Comparison of ENCODE assay signal across 7 cellular contexts in genomic region chr11:90223248-90223585, GRCh38. TPM values are rescaled to one million over a fixed set of nuclear protein-coding genes. Genes with fewer than 3 reads are reported as not detected.
DNase-seq lines count a peak whose midpoint lies in the region; ATAC-seq and TF ChIP-seq lines count a peak whose summit lies in the region.

No MANE protein-coding gene starts in this region.

- peak overlapping the region; percentile 94 to 99 (median 98) for H3K27ac Mint-ChIP-seq in brain

- peak overlapping the region; percentile 89 to 100 (median 95) for H3K4me3 Mint-ChIP-seq in brain

- peaks cover 27% of the 10 kb centered on the region for H3K4me1 ChIP-seq in lower lobe of right lung
- H3K4me1 ChIP-seq in upper lobe of left lung = peaks cover 15 to 31% (median 22%) of the 10 kb centered on the region in 4 donors

- DNase-seq in lower lobe of right lung (no peak), upper lobe of left lung (no peak), posterior vena cava (ENCODE audit: low spot score) (no peak), NCI-H146 (lab: John Stamatoyannopoulos, UW) (no peak)

- 0 to 1% methylated on average over 7 to 12 of the region's 12 CpGs for WGBS in upper lobe of left lung, 2 donors

- peaks cover 7% of the 10 kb centered on the region for H3K36me3 Mint-ChIP-seq in brain

- TF ChIP-seq CTCF in brain (conservative IDR thresholded peaks at IDR 0.05) (no peak), lower lobe of right lung (IDR thresholded peaks at IDR 0.05) (no peak), upper lobe of left lung (IDR thresholded peaks at IDR 0.05) (no peak)

- H3K27ac ChIP-seq in lower lobe of right lung = peak overlapping the region; percentile 92
- H3K27ac ChIP-seq in upper lobe of left lung = peak overlapping the region; percentile 90 to 97 (median 93)

- H3K9me3 ChIP-seq in lower lobe of right lung (no peaks in the 10 kb centered on the region), upper lobe of left lung (no peaks in the 10 kb centered on the region)

- no peaks in the 10 kb centered on the region for H3K27me3 ChIP-seq in lower lobe of right lung (ENCODE audit: low read depth)
- H3K27me3 ChIP-seq in upper lobe of left lung = no peaks in the 10 kb centered on the region

- H3K36me3 ChIP-seq in lower lobe of right lung = no peaks in the 10 kb centered on the region
- H3K36me3 ChIP-seq in upper lobe of left lung = no peaks in the 10 kb centered on the region

- TF ChIP-seq POLR2A in upper lobe of left lung (IDR thresholded peaks at IDR 0.05) = peak in 1 of 4 donors; percentile 25

- peak overlapping the region; percentile 82 for H3K4me3 ChIP-seq in lower lobe of right lung
- peak overlapping the region; percentile 76 to 97 (median 80) for H3K4me3 ChIP-seq in upper lobe of left lung

- ATAC-seq in GM19372 (IDR thresholded peaks at IDR 0.05; ENCODE audit: low read depth, unreplicated experiment) (peak; percentile 50), HG03378 (IDR thresholded peaks at IDR 0.05; ENCODE audit: unreplicated experiment) (peak; percentile 43), lower lobe of right lung (peak; percentile 76), upper lobe of left lung (ENCODE audit: low FRiP score in 2 of 2) (peak; percentile 71 to 79)

- H3K9me3 Mint-ChIP-seq in brain = no peaks in the 10 kb centered on the region

- intact Hi-C loops in lower lobe of right lung (cut with DNase I) (no loop called here), posterior vena cava (cut with DNase I) (no loop called here)

- H3K4me1 Mint-ChIP-seq in brain = peaks cover 66% of the 10 kb centered on the region

- peaks cover 9% of the 10 kb centered on the region for H3K27me3 Mint-ChIP-seq in brain

- TF ChIP-seq EP300 in upper lobe of left lung (IDR thresholded peaks at IDR 0.05) = no peak

RNA-seq across cellular contexts. Expression of gene CHORDC1, which starts 0.4 kb away (rescaled TPM):
- 22.4 TPM for polyA plus RNA-seq in brain (ENCODE audit: insufficient read depth, low read depth, low replicate concordance)
- total RNA-seq in lower lobe of right lung = 36.7 TPM
- 10 to 100 TPM; 12.8 to 47.4 (median 32.9) TPM for total RNA-seq in upper lobe of left lung
- 10 to 100 TPM; 24.7 to 31.7 TPM for total RNA-seq in posterior vena cava
